21 cellular contexts compared by ENCODE assay signal in the genomic region with DNA sequence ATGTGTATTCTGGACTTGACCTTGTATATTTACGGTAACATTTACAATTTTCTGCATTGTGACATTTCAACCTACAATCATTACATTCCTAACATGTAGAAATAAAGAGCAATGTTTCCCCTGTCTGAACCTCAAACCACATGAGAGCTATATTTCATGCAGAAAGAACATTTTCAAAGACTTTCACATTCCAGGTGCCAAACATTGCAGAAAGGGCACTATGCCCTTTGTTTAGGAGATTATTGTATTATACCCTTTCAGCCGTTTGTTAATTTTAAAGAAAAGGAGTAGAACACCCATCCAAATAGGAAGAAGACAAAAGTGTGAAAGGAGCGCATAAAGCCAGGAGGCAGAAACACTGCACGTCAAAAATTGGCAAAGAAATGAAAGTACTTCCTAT.
DNase-seq lines count a peak whose midpoint lies in the region; ATAC-seq and TF ChIP-seq lines count a peak whose summit lies in the region.
"Had no signal": no experiment of that assay in that cellular context is flagged by ENCODE, and none has a peak within 500 bp of the region (broad histone marks: within the 10 kb centered on the region; RNA-seq: fewer than 3 reads in every experiment).

No MANE protein-coding gene starts in this region.

- no peak for DNase-seq in adipocyte (ENCODE audit: low read depth)
- peak; percentile 11 for DNase-seq in glomerular visceral epithelial cell (ENCODE audit: extremely low spot score)
- DNase-seq in middle frontal gyrus (ENCODE audit: extremely low spot score, low spot score): no peak
- no peak for DNase-seq in NCI-H187 treated with DMSO at 0.1 percent for 48 hours (lab: John Stamatoyannopoulos, UW)
- no peak for DNase-seq in GM10248 (ENCODE audit: extremely low spot score)
- DNase-seq: Caco-2; CD8-positive, alpha-beta T cell; KBM-7; MG63; NCI-H187; NCI-H524 treated with DMSO at 0.1 percent for 48 hours; NCI-H774; NK-92 treated with Interleukin-12 subunit alpha and Interleukin-12 subunit beta, amount 100 ng/mL, for 24 hours; PC-3; SK-N-SH; SW 1271 had no signal

- H3K4me1 ChIP-seq in adipocyte (ENCODE audit: control insufficient read depth, insufficient read depth, low read length): peaks cover 30% of the 10 kb centered on the region
- H3K4me1 ChIP-seq: A549, Caco-2 had no signal

- no peaks in the 10 kb centered on the region for H3K36me3 ChIP-seq in adipocyte (ENCODE audit: control insufficient read depth, insufficient read depth, low read length, severe bottlenecking)
- H3K36me3 ChIP-seq: MG63 had no signal

- TF ChIP-seq CTCF in GM10248 (IDR thresholded peaks at IDR 0.05; ENCODE audit: control extremely low read depth, extremely low read depth, low read depth, missing control alignments): no peak

- TF ChIP-seq RAD21 in Ishikawa (IDR thresholded peaks at IDR 0.05; ENCODE audit: low read depth): no peak

- TF ChIP-seq EP300 in Ishikawa (IDR thresholded peaks at IDR 0.05; ENCODE audit: borderline replicate concordance): peak; percentile 74; the same call in 1 of the 2 replicates

- no peaks in the 10 kb centered on the region for H3K9me3 ChIP-seq in adipocyte (ENCODE audit: control insufficient read depth, low read length)
- H3K9me3 ChIP-seq: A549, Caco-2, MG63, SK-N-SH had no signal

- no peaks in the 10 kb centered on the region for H3K27me3 ChIP-seq in adipocyte (replicated peaks; ENCODE audit: control insufficient read depth, insufficient read depth, low read length)
- H3K27me3 ChIP-seq: MG63 had no signal

- POLR2A ChIA-PET in GM10248 (lab: Yijun Ruan, JAX): no interaction called here

- H3K9ac ChIP-seq in adipocyte (ENCODE audit: low read length): no peak overlapping the region
- H3K9ac ChIP-seq: SK-N-SH had no signal

- CTCF ChIA-PET in GM10248 (lab: Yijun Ruan, JAX): no interaction called here

- ATAC-seq in HG02970 (IDR thresholded peaks at IDR 0.05; ENCODE audit: low FRiP score, unreplicated experiment): no peak
- ATAC-seq: A549; CD8-positive, alpha-beta T cell; GM12878; HepG2; PC-3 had no signal

- H3K4me3 ChIP-seq in adipocyte (ENCODE audit: low read length): peak overlapping the region; percentile 20
- H3K4me3 ChIP-seq: A549, GM12878, MG63 had no signal

TF ChIP-seq in Ishikawa, 13 proteins besides CTCF, POLR2A, EP300 and RAD21:
- TF ChIP-seq TEAD4 (IDR thresholded peaks at IDR 0.05) (peak; percentile 72), CREB1 (IDR thresholded peaks at IDR 0.05; ENCODE audit: low read depth) (no peak)
